ENCODE assay signal across 32 cellular contexts in the genomic region with DNA sequence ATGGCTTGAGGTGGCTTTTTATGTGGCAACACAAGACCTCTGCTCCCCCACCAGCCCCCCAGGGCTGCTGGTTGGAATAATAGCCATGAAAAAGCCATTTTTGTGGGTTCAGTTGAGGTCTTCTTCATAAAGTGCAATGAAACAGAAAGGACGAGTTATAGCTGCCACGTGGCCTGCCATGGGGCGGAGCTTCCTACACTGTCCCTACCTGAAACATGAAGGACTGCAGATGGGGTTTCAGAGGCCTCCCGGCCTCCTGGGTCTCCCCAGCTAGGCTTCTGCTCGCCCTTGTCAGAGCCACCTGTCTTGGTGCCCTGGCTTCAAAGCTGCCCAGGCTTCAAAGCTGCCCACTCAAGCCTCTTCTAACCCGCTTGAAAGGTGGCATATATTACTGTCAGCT.
"Had no signal": no experiment of that assay in that cellular context is flagged by ENCODE, and none has a peak within 500 bp of the region (broad histone marks: within the 10 kb centered on the region; RNA-seq: fewer than 3 reads in every experiment).

No MANE protein-coding gene starts in this region.

- H3K27me3 ChIP-seq: MG63, SJCRH30 had no signal

- H3K4me2 ChIP-seq: PC-9 had no signal

- ATAC-seq: Panc1, Right ventricle myocardium inferior, SK-N-SH treated with all-trans-retinoic acid at 6 μM for 48 hours, T-cell had no signal

- H2AFZ ChIP-seq: PC-9 had no signal

- DNase-seq: Karpas-422, MG63, MV-4-11, NCI-H1092, NCI-H1105, NCI-H1417 treated with DMSO at 0.1 percent for 48 hours, NCI-H1436 treated with DMSO at 0.1 percent for 48 hours, NCI-H1694 treated with DMSO at 0.1 percent for 48 hours, NCI-H187 treated with DMSO at 0.1 percent for 48 hours, NCI-H2029, NCI-H2081 treated with DMSO at 0.1 percent for 48 hours, NCI-H2107, NCI-H2171, NCI-H226, NCI-H446 treated with DMSO at 0.1 percent for 48 hours, NCI-H510A, NCI-H524, NCI-H526, NCI-H69, NCI-H748 treated with DMSO at 0.1 percent for 48 hours, NCI-H82, PC-9, SHP77, SIG-M5, SJCRH30, T-cell had no signal

- H3K9me3 Mint-ChIP-seq: T-cell had no signal

- H3K9me3 ChIP-seq: MG63, SJCRH30 had no signal

- H3K4me3 Mint-ChIP-seq: T-cell had no signal

- H3K4me1 ChIP-seq: SJCRH30 had no signal

- H3K27ac Mint-ChIP-seq: T-cell had no signal

- H3K36me3 ChIP-seq: MG63, SJCRH30 had no signal

- H3K27ac ChIP-seq: PC-9, RWPE1, SJCRH30, SK-N-MC had no signal

- H3K36me3 Mint-ChIP-seq: T-cell had no signal

- H3K4me1 Mint-ChIP-seq: T-cell had no signal

- FAIRE-seq: RCC 7860 had no signal

- H3K4me3 ChIP-seq: MG63, PC-9, SJCRH30, SK-N-MC had no signal
